2 cellular contexts compared by ENCODE assay signal in genomic region chr12:13980548-13981295, GRCh38.
TF ChIP-seq lines count a peak whose summit lies in the region.

No MANE protein-coding gene starts in this region.

TF ChIP-seq in A549, 52 proteins besides CTCF, POLR2A, EP300 and RAD21:
- TF ChIP-seq JUN (IDR thresholded peaks at IDR 0.05) (peak in 1 of 2 experiments; percentile 26; a peak in 2 of 5 replicates), MAX (IDR thresholded peaks at IDR 0.05) (peak; percentile 59; the same call in 1 of the 2 replicates), MAFK (IDR thresholded peaks at IDR 0.05; ENCODE audit: partially characterized antibody) (peak; percentile 2), CEBPB (IDR thresholded peaks at IDR 0.05) (no peak), RCOR1 (IDR thresholded peaks at IDR 0.05; ENCODE audit: low read depth, low read length) (no peak), HOXB13 (CRISPR knock-in tag; IDR thresholded peaks at IDR 0.05; ENCODE audit: low read depth) (no peak), E2F6 (IDR thresholded peaks at IDR 0.05; ENCODE audit: borderline replicate concordance, low read depth) (peak; percentile 38; the same call in 1 of the 2 replicates), RARB (CRISPR knock-in tag; IDR thresholded peaks at IDR 0.05) (no peak)

TF ChIP-seq in H1, 55 proteins besides CTCF, POLR2A, EP300 and RAD21:
- peak; percentile 38; the same call in 1 of the 2 replicates for TF ChIP-seq EGR1 (IDR thresholded peaks at IDR 0.05; ENCODE audit: borderline replicate concordance, low read depth, low read length)
- peak; percentile 53 for TF ChIP-seq EZH2 (IDR thresholded peaks at IDR 0.05; ENCODE audit: low read depth, low read length, severe bottlenecking)
- no peak for TF ChIP-seq GTF2F1 (IDR thresholded peaks at IDR 0.05; ENCODE audit: borderline replicate concordance, low read depth, low read length)
- TF ChIP-seq SUZ12 (IDR thresholded peaks at IDR 0.05; ENCODE audit: low read length) = peak; percentile 63; the same call in 1 of the 2 replicates
- peak; percentile 28 for TF ChIP-seq CTBP2 (IDR thresholded peaks at IDR 0.05; ENCODE audit: borderline replicate concordance, insufficient read depth, insufficient read length, low read length)
- TF ChIP-seq KDM4A (IDR thresholded peaks at IDR 0.05; ENCODE audit: low read depth, low read length, severe bottlenecking) = peak; percentile 95
- TF ChIP-seq RBBP5 (IDR thresholded peaks at IDR 0.05; ENCODE audit: borderline replicate concordance, low read depth, low read length) = peak; percentile 96
- TF ChIP-seq ASH2L (IDR thresholded peaks at IDR 0.05; ENCODE audit: low read length) = peak; percentile 98
- TF ChIP-seq SIX5 (IDR thresholded peaks at IDR 0.05; ENCODE audit: low read depth, low read length) = no peak
TF ChIP-seq in H1: peak in this region for 7.
